In genomic region chr22:39243443-39244072, GRCh38 we compare ENCODE assay signal across 8 cellular contexts. TPM values are rescaled to one million over a fixed set of nuclear protein-coding genes. Genes with fewer than 3 reads are reported as not detected.
A peak's percentile ranks its signal among the peaks of the same experiment; 100 is the strongest.
DNase-seq lines count a peak whose midpoint lies in the region; ATAC-seq, FAIRE-seq and TF ChIP-seq lines count a peak whose summit lies in the region.

No MANE protein-coding gene starts in this region.

- TSS peak; percentile 75 for BruUV-seq in PC-9 (replicated peaks; lab: Mats Ljungman, UMichigan)

- H3K79me1 ChIP-seq in H1 (ENCODE audit: low read depth, low read length): no peaks in the 10 kb centered on the region

- DNase-seq in CD8-positive, alpha-beta T cell: peak in 1 of 7 experiments; percentile 70
- DNase-seq in PC-9 (peak in 1 of 2 experiments; percentile 49), H1 (ENCODE audit: low read depth in 1 of 2, low spot score in 2 of 2) (peak in 1 of 2 experiments; percentile 77), nephron progenitor cell (peak; percentile 46), NCI-H2227 (lab: John Stamatoyannopoulos, UW; ENCODE audit: unreplicated experiment) (no peak), GM03348 (ENCODE audit: low spot score) (no peak)
- no peak for DNase-seq in stimulated activated CD4-positive, alpha-beta T cell treated with anti-CD3 and anti-CD28 coated beads, Interleukin-1b, Interleukin-23, amount 100 ng/mL, for 48 hours

- H3K4me1 ChIP-seq in CD8-positive, alpha-beta T cell (ENCODE audit: insufficient read depth, low read length): peaks cover 40% of the 10 kb centered on the region
- peaks cover 38% of the 10 kb centered on the region for H3K4me1 ChIP-seq in PC-9 (replicated peaks; ENCODE audit: insufficient read depth)
- peaks cover 0 to 21% (median 18%) of the 10 kb centered on the region in 4 experiments; a peak in 6 of 7 replicates for H3K4me1 ChIP-seq in H1 (replicated peaks in 1 of 4; ENCODE audit: control insufficient read depth in 3 of 4, insufficient read depth in 4 of 4, low read length in 3 of 4)

- H3K4ac ChIP-seq in H1 (replicated peaks; ENCODE audit: insufficient read length, low read depth, low read length): no peak overlapping the region

- no peak for FAIRE-seq in H1 (lab: Jason Lieb, UNC)

- H3K27ac Mint-ChIP-seq in CD8-positive, alpha-beta T cell: peak overlapping the region; percentile 37
- H3K27ac Mint-ChIP-seq in nephron progenitor cell: no peak overlapping the region

- no peak overlapping the region for H3K23ac ChIP-seq in H1 (ENCODE audit: insufficient read length)

- peak overlapping the region; percentile 36 for H3K27ac ChIP-seq in CD8-positive, alpha-beta T cell (ENCODE audit: low read depth, low read length)
- peak overlapping the region; percentile 74 for H3K27ac ChIP-seq in PC-9
- no peak overlapping the region for H3K27ac ChIP-seq in H1 (ENCODE audit: low read depth, low read length)

- POLR2A ChIA-PET in CD8-positive, alpha-beta T cell (lab: Charles Lee): interaction anchor here (0.8 to 3.3 kb wide), 9 partner anchors 9 to 91 kb away, joined by 3 to 19 read pairs (median 5); partner anchors contain the start of genes CBX7 and RPL3
- POLR2A ChIA-PET in PC-9 (lab: Charles Lee; ENCODE audit: unreplicated experiment): interaction anchor here (0.6 to 1.0 kb wide), 6 partner anchors 29 to 289 kb away, joined by 3 to 8 read pairs (median 6); no protein-coding TSS in a partner anchor
- POLR2A ChIA-PET in H1 (lab: Charles Lee; ENCODE audit: partially characterized antibody): interaction anchor here (0.6 to 8.5 kb wide), 14 partner anchors 10 to 95 kb away, joined by 3 to 89 read pairs (median 4); partner anchors contain the start of gene RPL3

- H2BK15ac ChIP-seq in H1 (ENCODE audit: low read length): peak overlapping the region; percentile 72; the same call in 1 of the 2 replicates

- H3K4me3 ChIP-seq in CD8-positive, alpha-beta T cell (ENCODE audit: low read depth, low read length): peak overlapping the region; percentile 69
- peak overlapping the region; percentile 98 for H3K4me3 ChIP-seq in PC-9
- H3K4me3 ChIP-seq in H1 (ENCODE audit: extremely low read depth in 1 of 4, insufficient read depth in 2 of 4, low read depth in 3 of 4, low read length in 4 of 4): peak overlapping the region; percentile 16 to 73 (median 56)

- peaks cover 51% of the 10 kb centered on the region for H3K79me2 ChIP-seq in PC-9 (ENCODE audit: low read depth)
- H3K79me2 ChIP-seq in H1 (ENCODE audit: control insufficient read depth in 1 of 2, insufficient read depth in 2 of 2, low read length in 2 of 2): no peaks in the 10 kb centered on the region

- H2BK20ac ChIP-seq in H1 (ENCODE audit: low read length): no peak overlapping the region

- H2AFZ ChIP-seq in PC-9: peak overlapping the region; percentile 70
- H2AFZ ChIP-seq in H1 (ENCODE audit: low read length): no peak overlapping the region

- H4K20me1 ChIP-seq in PC-9 (ENCODE audit: insufficient read depth): peaks cover 9% of the 10 kb centered on the region
- H4K20me1 ChIP-seq in H1 (replicated peaks in 1 of 2; ENCODE audit: control insufficient read depth in 1 of 2, insufficient read depth in 2 of 2, low read length in 2 of 2): peaks cover 4% of the 10 kb centered on the region in 2 experiments

- no peak overlapping the region for H2AK5ac ChIP-seq in H1 (ENCODE audit: low read depth, low read length)

- peak overlapping the region; percentile 13 to 52 (median 22); a peak in 3 of 7 replicates for H3K9ac ChIP-seq in H1 (replicated peaks in 1 of 4; ENCODE audit: extremely low read depth in 1 of 4, low read depth in 3 of 4, low read length in 3 of 4)

- H3K4me1 Mint-ChIP-seq in CD8-positive, alpha-beta T cell (ENCODE audit: low read depth): peaks cover 48% of the 10 kb centered on the region
- H3K4me1 Mint-ChIP-seq in nephron progenitor cell: peaks cover 37% of the 10 kb centered on the region

- H3K4me3 Mint-ChIP-seq in CD8-positive, alpha-beta T cell: peak overlapping the region; percentile 93
- H3K4me3 Mint-ChIP-seq in nephron progenitor cell: peak overlapping the region; percentile 86

- no peak overlapping the region for H3K14ac ChIP-seq in H1 (ENCODE audit: insufficient read length)

- H3K56ac ChIP-seq in H1 (replicated peaks; ENCODE audit: insufficient read length, low read depth, low read length): no peak overlapping the region

- H2BK12ac ChIP-seq in H1 (ENCODE audit: low read depth, low read length): no peak overlapping the region

- no peak overlapping the region for H4K5ac ChIP-seq in H1 (ENCODE audit: insufficient read length, low read depth, low read length)

- H3K9me3 Mint-ChIP-seq in CD8-positive, alpha-beta T cell: no peaks in the 10 kb centered on the region
- H3K9me3 Mint-ChIP-seq in nephron progenitor cell: no peaks in the 10 kb centered on the region

- H3K36me3 ChIP-seq in CD8-positive, alpha-beta T cell (ENCODE audit: insufficient read depth, low read length): no peaks in the 10 kb centered on the region
- H3K36me3 ChIP-seq in PC-9 (ENCODE audit: low read depth) (no peaks in the 10 kb centered on the region; the same call in 1 of the 2 replicates), H1 (ENCODE audit: control insufficient read depth in 2 of 4, insufficient read depth in 4 of 4, low read length in 3 of 4) (no peaks in the 10 kb centered on the region; a peak in 1 of 8 replicates)

- H3F3A ChIP-seq in PC-9 (ENCODE audit: insufficient read depth, low read depth): peaks cover 54% of the 10 kb centered on the region

- peaks cover 4% of the 10 kb centered on the region for H3K27me3 Mint-ChIP-seq in CD8-positive, alpha-beta T cell (ENCODE audit: low read depth)
- peaks cover 69% of the 10 kb centered on the region for H3K27me3 Mint-ChIP-seq in nephron progenitor cell (ENCODE audit: low read depth, poor library complexity)

- peak overlapping the region; percentile 81 for H4K8ac ChIP-seq in H1 (ENCODE audit: extremely low read depth, insufficient read depth, low read length)

- no peak for TF ChIP-seq EP300 in H1 (IDR thresholded peaks at IDR 0.05; ENCODE audit: borderline replicate concordance in 1 of 2, low read depth in 2 of 2, low read length in 2 of 2)

- peaks cover 2% of the 10 kb centered on the region for H3K36me3 Mint-ChIP-seq in CD8-positive, alpha-beta T cell
- no peaks in the 10 kb centered on the region for H3K36me3 Mint-ChIP-seq in nephron progenitor cell (ENCODE audit: low read depth)

- peak overlapping the region; percentile 71; the same call in 1 of the 2 replicates for H3K18ac ChIP-seq in H1 (ENCODE audit: extremely low read depth, low read length)

- no peak overlapping the region for H2BK120ac ChIP-seq in H1 (replicated peaks; ENCODE audit: low read depth, low read length)

- TF ChIP-seq POLR2A in H1 (IDR thresholded peaks at IDR 0.05; ENCODE audit: control extremely low read depth in 1 of 2, low read depth in 2 of 2, low read length in 2 of 2): no peak

- TF ChIP-seq CTCF in CD8-positive, alpha-beta T cell (IDR thresholded peaks at IDR 0.05): no peak
- TF ChIP-seq CTCF in PC-9 (conservative IDR thresholded peaks at IDR 0.05): no peak
- no peak for TF ChIP-seq CTCF in H1 (IDR thresholded peaks at IDR 0.05; ENCODE audit: control extremely low read depth in 1 of 3, insufficient read depth in 1 of 3, low read depth in 1 of 3, low read length in 3 of 3)
- no peak for TF ChIP-seq CTCF in nephron progenitor cell (IDR thresholded peaks at IDR 0.05)

- CTCF ChIA-PET in CD8-positive, alpha-beta T cell (lab: Charles Lee): interaction anchor here (1.0 to 1.3 kb wide), 2 partner anchors 72 to 73 kb away, joined by 4 to 7 read pairs; no protein-coding TSS in a partner anchor
- CTCF ChIA-PET in PC-9 (lab: Charles Lee): interaction anchor here (0.7 kb wide), 2 partner anchors 71 to 73 kb away, joined by 3 to 8 read pairs; no protein-coding TSS in a partner anchor
- CTCF ChIA-PET in H1 (lab: Charles Lee; ENCODE audit: partially characterized antibody): interaction anchor here (0.5 to 2.9 kb wide), 11 partner anchors 9 to 93 kb away, joined by 3 to 12 read pairs (median 3); no protein-coding TSS in a partner anchor

- no peaks in the 10 kb centered on the region for H3K9me2 ChIP-seq in PC-9 (ENCODE audit: insufficient read depth)

- intact Hi-C loops in CD8-positive, alpha-beta T cell (cut with DNase I, micrococcal nuclease): loop anchor here (2.0 to 10.0 kb wide), 6 partner anchors 36 to 804 kb away; partner anchors contain the start of genes ATF4 (in 1 of the 2) and RPL3 (in 1 of the 2)
- intact Hi-C loops in PC-9 (cut with micrococcal nuclease; ENCODE audit: unreplicated experiment): loop anchor here (10.0 kb wide), 1 partner anchor 281 kb away; the partner anchor contains the start of gene ATF4

- H2BK5ac ChIP-seq in H1 (ENCODE audit: low read depth, low read length): no peak overlapping the region

- no peaks in the 10 kb centered on the region for H3K9me3 ChIP-seq in CD8-positive, alpha-beta T cell (ENCODE audit: low read length)
- H3K9me3 ChIP-seq in PC-9 (ENCODE audit: insufficient read depth, low read depth) (no peaks in the 10 kb centered on the region), H1 (ENCODE audit: insufficient read depth in 2 of 2, low read depth in 1 of 2, low read length in 1 of 2) (no peaks in the 10 kb centered on the region)

- H3K27me3 ChIP-seq in CD8-positive, alpha-beta T cell (ENCODE audit: insufficient read depth, low read length): peaks cover 3% of the 10 kb centered on the region
- H3K27me3 ChIP-seq in PC-9 (ENCODE audit: insufficient read depth, low read depth): no peaks in the 10 kb centered on the region
- H3K27me3 ChIP-seq in H1 (replicated peaks in 1 of 4; ENCODE audit: control insufficient read depth in 3 of 4, extremely low read depth in 1 of 4, insufficient read depth in 3 of 4, low read length in 3 of 4): peaks cover 26 to 80% (median 62%) of the 10 kb centered on the region in 4 experiments

- H4K91ac ChIP-seq in H1 (replicated peaks; ENCODE audit: insufficient read length, low read length): peak overlapping the region; percentile 69

- H3K4me2 ChIP-seq in PC-9 (peak overlapping the region; percentile 89), H1 (ENCODE audit: insufficient read depth in 1 of 2, low read depth in 2 of 2, low read length in 2 of 2) (peak overlapping the region; percentile 82 to 83)

- ATAC-seq in CD8-positive, alpha-beta T cell: no peak
- ATAC-seq in HG03139 (IDR thresholded peaks at IDR 0.05; ENCODE audit: unreplicated experiment): no peak

- WGBS in H1 (ENCODE audit: extremely low coverage in 1 of 2, insufficient coverage in 1 of 2, insufficient read length in 1 of 2, insufficient replicate concordance in 2 of 2, low coverage in 1 of 2, low lambda C conversion rate in 2 of 2, missing lambda C conversion rate in 1 of 2), 2 experiments: 3% methylated on average over 28 of the region's 55 CpGs; no CpG with 5 or more reads in 1 of the 2 experiments

- TF ChIP-seq RAD21 in H1 (IDR thresholded peaks at IDR 0.05 in 1 of 2, conservative IDR thresholded peaks at IDR 0.05 in 1 of 2; ENCODE audit: low read depth in 2 of 2, low read length in 2 of 2): no peak

- H3K23me2 ChIP-seq in H1 (ENCODE audit: low read depth, low read length): peaks cover 17% of the 10 kb centered on the region; the same call in 1 of the 2 replicates

RNA-seq across cellular contexts. Expression of gene PDGFB, which starts 1.2 kb away (rescaled TPM):
- total RNA-seq in CD8-positive, alpha-beta T cell: 1 to 10 TPM; 1.8 to 2.4 TPM
- total RNA-seq in PC-9 (2021): 35.5 and 39.7 TPM in 2 replicates
- total RNA-seq in H1 (2021; fragmentation: NEBNext Ultra II Directional; extraction: Animal tissue kit (Norgen Biotek cat#: 25700)): 8.5 and 9.6 TPM in 2 replicates
- polyA plus RNA-seq in H1 (2011; rRNA removed): 3.9 and 5.5 TPM in 2 replicates
- 6.1 TPM for polyA plus RNA-seq in H1 (2011; cell fraction: cytosol; rRNA removed)
- polyA plus RNA-seq in H1 (2011; cell fraction: nucleus; rRNA removed): 10.9 TPM
- polyA plus RNA-seq in H1 (2012, experiment 1 of 2): 2.6 to 3.9 TPM (median 3.8 TPM) in 4 replicates
- polyA plus RNA-seq in H1 (2012, experiment 2 of 2): 4.1 TPM
- 4.9 TPM for polyA plus RNA-seq in H1 (2013, experiment 1 of 2)
- polyA plus RNA-seq in H1 (2013, experiment 2 of 2): 6.0 TPM
- polyA minus RNA-seq in H1 (2011; rRNA and poly(A)+ RNA removed): 3.0 and 5.3 TPM in 2 replicates
- polyA minus RNA-seq in H1 (2011; cell fraction: cytosol; rRNA and poly(A)+ RNA removed): 5.7 TPM
- 3.5 TPM for polyA minus RNA-seq in H1 (2011; cell fraction: nucleus; rRNA and poly(A)+ RNA removed)
